9 cellular contexts compared by ENCODE assay signal in the genomic region with DNA sequence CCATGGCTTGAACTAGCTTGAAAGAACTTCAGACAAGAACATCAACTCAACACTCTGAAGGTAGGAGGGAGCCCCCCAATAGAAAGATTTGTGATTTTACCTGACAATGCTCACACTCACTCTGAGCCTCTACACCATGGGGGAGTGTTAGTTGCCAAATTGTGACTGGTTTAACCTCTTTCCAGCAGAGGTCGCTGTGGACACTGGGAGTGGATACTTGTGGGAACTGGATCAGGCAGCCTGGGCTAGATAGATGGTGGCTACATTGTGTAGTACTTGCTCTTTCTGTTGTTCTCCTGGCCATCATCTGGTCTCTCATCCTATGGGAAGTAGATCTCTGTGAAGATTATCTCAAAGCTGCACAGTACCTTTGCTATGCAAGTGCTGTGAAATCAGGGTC. TPM values are rescaled to one million over a fixed set of nuclear protein-coding genes. Genes with fewer than 3 reads are reported as not detected.
DNase-seq lines count a peak whose midpoint lies in the region; ATAC-seq and TF ChIP-seq lines count a peak whose summit lies in the region.
"Had no signal": no experiment of that assay in that cellular context is flagged by ENCODE, and none has a peak within 500 bp of the region (broad histone marks: within the 10 kb centered on the region; RNA-seq: fewer than 3 reads in every experiment).

No MANE protein-coding gene starts in this region.

- in situ Hi-C loops in astrocyte of the cerebellum (cut with HindIII; ENCODE audit: low sequenced_read_pairs) = no loop called here

- no peak for ATAC-seq in lower lobe of right lung
- ATAC-seq in GM18498 (IDR thresholded peaks at IDR 0.05; ENCODE audit: unreplicated experiment) = no peak
- ATAC-seq in GM18867 (IDR thresholded peaks at IDR 0.05; ENCODE audit: unreplicated experiment) = no peak
- ATAC-seq: naive thymus-derived CD8-positive, alpha-beta T cell had no signal

- intact Hi-C loops in lower lobe of right lung (cut with DNase I) = no loop called here

- peaks cover 11% of the 10 kb centered on the region for H3K4me1 ChIP-seq in lower lobe of right lung

- H3K4me3 ChIP-seq in astrocyte of the cerebellum (ENCODE audit: low read depth, low read length) (no peak overlapping the region), lower lobe of right lung (no peak overlapping the region)

- TF ChIP-seq CTCF in astrocyte of the cerebellum (IDR thresholded peaks at IDR 0.05; ENCODE audit: low read depth, low read length, missing control alignments) (peak; percentile 30), lower lobe of right lung (IDR thresholded peaks at IDR 0.05) (peak; percentile 50)

- peaks cover 23% of the 10 kb centered on the region for H3K27me3 ChIP-seq in lower lobe of right lung (ENCODE audit: low read depth)

- no peak overlapping the region for H3K27ac ChIP-seq in lower lobe of right lung

- DNase-seq in DMS53 treated with DMSO at 0.1 percent for 48 hours (lab: John Stamatoyannopoulos, UW; ENCODE audit: unreplicated experiment) = peak; percentile 44
- peak; percentile 11 for DNase-seq in HK-2 (ENCODE audit: unreplicated experiment)
- DNase-seq in NCI-H526 (lab: John Stamatoyannopoulos, UW) = peak; percentile 43 to 84
- DNase-seq in astrocyte of the cerebellum (ENCODE audit: low read depth) = no peak
- DNase-seq in lower lobe of right lung = no peak
- no peak for DNase-seq in activated gamma-delta T cell treated with Interleukin-2 at 50 U/mL for 16 hours

- H3K36me3 ChIP-seq in lower lobe of right lung = no peaks in the 10 kb centered on the region

- no peaks in the 10 kb centered on the region for H3K9me3 ChIP-seq in lower lobe of right lung

RNA-seq across cellular contexts. Expression of a gene that starts 2.9 kb away (rescaled TPM):
- total RNA-seq in lower lobe of right lung = 3.6 TPM

Comparison
In these comparisons a context has a peak if more than half of its experiments do, and no peak if none do; other contexts are left out.
1. DNase-seq: peak in DMS53 treated with DMSO at 0.1 percent for 48 hours (single experiment), HK-2 (single experiment) and NCI-H526 (2 of 2); none in astrocyte of the cerebellum (single experiment), lower lobe of right lung (single experiment) and activated gamma-delta T cell treated with Interleukin-2 at 50 U/mL for 16 hours (single experiment).